20 cellular contexts compared by ENCODE assay signal in genomic region chr12:111457071-111457470, GRCh38.
"Had no signal": no experiment of that assay in that cellular context is flagged by ENCODE, and none has a peak within 500 bp of the region (broad histone marks: within the 10 kb centered on the region; RNA-seq: fewer than 3 reads in every experiment).

No MANE protein-coding gene starts in this region.

- H3K4me3 Mint-ChIP-seq: activated CD8-positive, alpha-beta memory T cell treated with anti-CD3 and anti-CD28 coated beads, Interleukin-2, amount 10 ng/mL, durations not matched to agents 7 days and 5 days; activated naive CD8-positive, alpha-beta T cell treated with anti-CD3 and anti-CD28 coated beads, Interleukin-2, amount 50 U/mL, for 24 hours; memory B cell; neural crest cell; WTC11 had no signal

- H3K9me3 Mint-ChIP-seq: activated naive CD8-positive, alpha-beta T cell treated with anti-CD3 and anti-CD28 coated beads, Interleukin-2, amount 50 U/mL, for 24 hours; memory B cell; neural crest cell; WTC11 had no signal

- DNase-seq: activated CD4-positive, alpha-beta T cell treated with anti-CD3 and anti-CD28 coated beads for 4 hours; activated CD4-positive, alpha-beta T cell treated with anti-CD3 and anti-CD28 coated beads, Interleukin-2, amount 50 U/mL, for 48 hours; activated CD8-positive, alpha-beta memory T cell treated with anti-CD3 and anti-CD28 coated beads, Interleukin-2, amount 10 ng/mL, durations not matched to agents 7 days and 5 days; activated naive CD4-positive, alpha-beta T cell; activated naive CD8-positive, alpha-beta T cell treated with anti-CD3 and anti-CD28 coated beads, Interleukin-2, amount 50 U/mL, for 24 hours; activated T-cell treated with anti-CD3 and anti-CD28 coated beads, Interleukin-2, amount 50 U/mL, for 1 hour; effector CD4-positive, alpha-beta T cell; glutamatergic neuron; mucosa of descending colon; retina; stimulated activated CD4-positive, alpha-beta T cell treated with anti-CD3 and anti-CD28 coated beads, Interleukin-2, amount 100 ng/mL, for 48 hours; stimulated activated naive CD4-positive, alpha-beta T cell treated with Interleukin-2 at 50 U/mL for 16 hours; T-helper 1 cell; T-helper 9 cell had no signal

- H3K27me3 ChIP-seq: hepatocyte, SJSA1 had no signal

- H3K4me1 ChIP-seq: SJSA1 had no signal

- H3K4me1 Mint-ChIP-seq: memory B cell, neural crest cell, WTC11 had no signal

- H3K4me3 ChIP-seq: hepatocyte, mucosa of descending colon, SJSA1 had no signal

- H3K4me2 ChIP-seq: hepatocyte had no signal

- H3K27me3 Mint-ChIP-seq: activated CD8-positive, alpha-beta memory T cell treated with anti-CD3 and anti-CD28 coated beads, Interleukin-2, amount 10 ng/mL, durations not matched to agents 7 days and 5 days; activated naive CD8-positive, alpha-beta T cell treated with anti-CD3 and anti-CD28 coated beads, Interleukin-2, amount 50 U/mL, for 24 hours; memory B cell; progenitor cell of endocrine pancreas had no signal

- H2AFZ ChIP-seq: hepatocyte had no signal

- H3K9me3 ChIP-seq: mucosa of descending colon, SJSA1 had no signal

- H3K27ac ChIP-seq: hepatocyte, SJSA1 had no signal

- ATAC-seq: activated CD8-positive, alpha-beta memory T cell treated with anti-CD3 and anti-CD28 coated beads, Interleukin-2, amount 10 ng/mL, durations not matched to agents 7 days and 5 days; activated naive CD8-positive, alpha-beta T cell treated with anti-CD3 and anti-CD28 coated beads, Interleukin-2, amount 50 U/mL, for 24 hours; mucosa of descending colon; WTC11 had no signal

- H3K27ac Mint-ChIP-seq: activated CD8-positive, alpha-beta memory T cell treated with anti-CD3 and anti-CD28 coated beads, Interleukin-2, amount 10 ng/mL, durations not matched to agents 7 days and 5 days; activated naive CD8-positive, alpha-beta T cell treated with anti-CD3 and anti-CD28 coated beads, Interleukin-2, amount 50 U/mL, for 24 hours; memory B cell; progenitor cell of endocrine pancreas had no signal
